27 cellular contexts compared by ENCODE assay signal in the genomic region with DNA sequence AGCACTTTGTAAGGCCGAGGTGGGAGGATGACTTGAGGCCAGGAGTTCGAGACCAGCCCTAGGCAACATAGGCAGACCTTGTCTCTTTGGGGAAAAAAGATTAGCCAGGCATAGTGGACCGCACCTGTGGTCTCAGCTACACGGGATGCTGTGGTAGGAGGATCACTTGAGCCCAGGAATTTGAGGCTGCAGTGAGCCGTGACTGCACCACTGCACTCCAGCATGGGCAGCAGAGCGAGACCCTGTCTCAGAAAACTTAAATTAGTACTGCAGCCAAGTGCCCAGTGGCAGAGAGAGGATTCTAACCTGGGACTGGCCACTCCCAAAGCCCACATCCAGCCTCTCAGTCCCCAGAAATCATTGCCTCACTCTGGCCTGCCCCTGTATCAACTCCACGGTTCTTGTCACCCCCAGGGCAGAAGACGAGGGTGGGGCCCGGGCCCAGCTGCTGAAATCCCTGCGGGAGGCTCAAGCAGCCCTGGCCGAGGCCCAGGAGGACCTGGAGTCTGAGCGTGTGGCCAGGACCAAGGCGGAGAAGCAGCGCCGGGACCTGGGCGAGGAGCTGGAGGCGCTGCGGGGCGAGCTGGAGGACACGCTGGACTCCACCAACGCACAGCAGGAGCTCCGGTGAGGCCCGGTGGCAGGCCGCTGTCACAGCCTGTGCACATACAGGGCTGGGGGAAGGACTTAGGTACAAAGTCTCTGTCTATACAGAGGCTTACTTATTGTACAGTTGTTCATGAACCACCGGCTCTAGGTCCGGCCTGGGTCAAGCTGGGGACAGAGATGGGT. TPM values are rescaled to one million over a fixed set of nuclear protein-coding genes. Genes with fewer than 3 reads are reported as not detected.
A peak's percentile ranks its signal among the peaks of the same experiment; 100 is the strongest.
DNase-seq lines count a peak whose midpoint lies in the region; ATAC-seq, FAIRE-seq and TF ChIP-seq lines count a peak whose summit lies in the region.
"Had no signal": no experiment of that assay in that cellular context is flagged by ENCODE, and none has a peak within 500 bp of the region (broad histone marks: within the 10 kb centered on the region; RNA-seq: fewer than 3 reads in every experiment).

No MANE protein-coding gene starts in this region.

- peak; percentile 23 for FAIRE-seq in bronchial epithelial cell (lab: Jason Lieb, UNC)
- no peak for FAIRE-seq in frontal cortex (lab: Jason Lieb, UNC)
- FAIRE-seq: D721Med, GM18507 had no signal

- H3K4me2 ChIP-seq in BLaER1: peak overlapping the region; percentile 77
- H3K4me2 ChIP-seq in H9 (ENCODE audit: insufficient read depth, insufficient read length, low read length): no peak overlapping the region
- no peak overlapping the region for H3K4me2 ChIP-seq in neuronal stem cell (ENCODE audit: insufficient read depth, low read length, poor library complexity, severe bottlenecking)
- no peak overlapping the region for H3K4me2 ChIP-seq in PC-3 (ENCODE audit: low read length)
- H3K4me2 ChIP-seq: GM23338, KMS-11 had no signal

- H3K9me3 ChIP-seq in BLaER1 (no peaks in the 10 kb centered on the region), H9 (ENCODE audit: control insufficient read depth, low read depth, low read length) (no peaks in the 10 kb centered on the region), neuronal stem cell (replicated peaks in 1 of 2; ENCODE audit: control insufficient read depth in 2 of 2, insufficient read depth in 1 of 2, low read depth in 1 of 2, low read length in 2 of 2) (peaks cover 0 to 2% of the 10 kb centered on the region in 2 donors), PC-3 (ENCODE audit: low read length) (no peaks in the 10 kb centered on the region)
- H3K9me3 ChIP-seq: BE2C had no signal

- H3K27ac ChIP-seq in BLaER1: no peak overlapping the region
- no peak overlapping the region for H3K27ac ChIP-seq in H9 (ENCODE audit: insufficient read length, low read depth, low read length)
- H3K27ac ChIP-seq in neuronal stem cell (replicated peaks; ENCODE audit: low read length): no peak overlapping the region
- H3K27ac ChIP-seq in PC-3 (ENCODE audit: low read length): no peak overlapping the region
- H3K27ac ChIP-seq: HL-60, KMS-11, SK-N-MC had no signal

- no peaks in the 10 kb centered on the region for H3K9me3 Mint-ChIP-seq in H9

- no peak overlapping the region for H3K9ac ChIP-seq in BLaER1
- H3K9ac ChIP-seq in H9 (ENCODE audit: extremely low read depth, insufficient read length, low read length): no peak overlapping the region
- peak overlapping the region; percentile 60 for H3K9ac ChIP-seq in neuronal stem cell (ENCODE audit: low read depth, low read length, poor library complexity)
- H3K9ac ChIP-seq in PC-3 (ENCODE audit: low read length): no peak overlapping the region
- H3K9ac ChIP-seq: KMS-11 had no signal

- H3K4me1 Mint-ChIP-seq in H9: no peaks in the 10 kb centered on the region
- H3K4me1 Mint-ChIP-seq: CD4-positive, CD25-positive, alpha-beta regulatory T cell; GM23338 had no signal

- H2BK12ac ChIP-seq in H9 (ENCODE audit: insufficient read length, low read depth, low read length): no peak overlapping the region
- peak overlapping the region; percentile 66 for H2BK12ac ChIP-seq in neuronal stem cell (ENCODE audit: low read length)

- H4K91ac ChIP-seq in H9 (ENCODE audit: insufficient read length, low read depth, low read length) (no peak overlapping the region), neuronal stem cell (ENCODE audit: low read depth, low read length, poor library complexity) (no peak overlapping the region)

- no peak overlapping the region for H3T11ph ChIP-seq in H9 (ENCODE audit: low read length)

- no peaks in the 10 kb centered on the region for H3K27me3 Mint-ChIP-seq in H9 (ENCODE audit: low read depth)

- H3K23me2 ChIP-seq in H9 (ENCODE audit: insufficient read length, low read depth, low read length, poor library complexity, severe bottlenecking): no peaks in the 10 kb centered on the region

- POLR2A ChIA-PET in PC-3 (lab: Charles Lee; ENCODE audit: unreplicated experiment): no interaction called here

- CTCF ChIA-PET in PC-3 (lab: Charles Lee): no interaction called here

- H3K9me2 ChIP-seq in PC-3 (replicated peaks; ENCODE audit: low read length): no peaks in the 10 kb centered on the region

- no peak overlapping the region for H3K23ac ChIP-seq in H9 (ENCODE audit: insufficient read length, low read depth, low read length)
- peak overlapping the region; percentile 65 for H3K23ac ChIP-seq in neuronal stem cell (ENCODE audit: low read depth, low read length, poor library complexity)

- H3K18ac ChIP-seq in H9 (ENCODE audit: insufficient read length, low read depth, low read length) (no peak overlapping the region), neuronal stem cell (ENCODE audit: low read length) (peak overlapping the region; percentile 48)

- intact Hi-C loops in PC-3 (cut with micrococcal nuclease): no loop called here

- H3K79me1 ChIP-seq in H9 (ENCODE audit: insufficient read depth, low read depth, low read length, poor library complexity, severe bottlenecking) (no peaks in the 10 kb centered on the region), neuronal stem cell (ENCODE audit: low read depth, low read length) (no peaks in the 10 kb centered on the region)

- H4K20me1 ChIP-seq in BLaER1 (no peaks in the 10 kb centered on the region), H9 (ENCODE audit: control insufficient read depth, insufficient read depth, insufficient read length) (no peaks in the 10 kb centered on the region), PC-3 (ENCODE audit: low read length) (no peaks in the 10 kb centered on the region)

- H3K27me3 ChIP-seq in BLaER1 (no peaks in the 10 kb centered on the region), H9 (ENCODE audit: insufficient read depth, low read length) (no peaks in the 10 kb centered on the region), bronchial epithelial cell (ENCODE audit: control insufficient read depth, insufficient read depth, low read length) (no peaks in the 10 kb centered on the region), neuronal stem cell (ENCODE audit: control insufficient read depth in 3 of 3, insufficient read depth in 3 of 3, low read depth in 1 of 3, low read length in 3 of 3) (peaks cover 0 to 20% (median 0%) of the 10 kb centered on the region in 3 experiments), PC-3 (ENCODE audit: low read length) (no peaks in the 10 kb centered on the region)
- H3K27me3 ChIP-seq: BE2C had no signal

- ATAC-seq in HG03097 (IDR thresholded peaks at IDR 0.05; ENCODE audit: low FRiP score, unreplicated experiment): no peak
- ATAC-seq in PC-3: no peak
- ATAC-seq: GM23338, HCT116, Panc1 had no signal

- H3F3A ChIP-seq in PC-3 (ENCODE audit: low read length, unreplicated experiment): no peaks in the 10 kb centered on the region

- no peak overlapping the region for H4K5ac ChIP-seq in H9 (ENCODE audit: insufficient read length, low read depth, low read length)

- BruUV-seq in PC-3 (replicated peaks; lab: Mats Ljungman, UMichigan): no TSS peak

- no CpG with 5 or more reads among the region's 26 CpGs for WGBS in H9 (ENCODE audit: extremely low coverage, insufficient read length, low lambda C conversion rate)
- no CpG with 5 or more reads among the region's 26 CpGs for WGBS in neuronal stem cell (ENCODE audit: extremely low coverage in 2 of 2, insufficient read length in 2 of 2, insufficient replicate concordance in 1 of 2), 2 donors

- no peak for TF ChIP-seq CTCF in H9 (conservative IDR thresholded peaks at IDR 0.05)
- no peak for TF ChIP-seq CTCF in bronchial epithelial cell (IDR thresholded peaks at IDR 0.05; ENCODE audit: insufficient read depth, low read length, severe bottlenecking)
- no peak for TF ChIP-seq CTCF in PC-3 (conservative IDR thresholded peaks at IDR 0.05; ENCODE audit: low read depth, low read length)

- peaks cover 31% of the 10 kb centered on the region for H3K4me1 ChIP-seq in BLaER1
- H3K4me1 ChIP-seq in H9 (ENCODE audit: insufficient read depth, low read length): no peaks in the 10 kb centered on the region
- H3K4me1 ChIP-seq in neuronal stem cell (ENCODE audit: control insufficient read depth in 2 of 2, insufficient read depth in 1 of 2, low read depth in 1 of 2, low read length in 2 of 2): no peaks in the 10 kb centered on the region
- H3K4me1 ChIP-seq in PC-3 (ENCODE audit: insufficient read depth, low read length): no peaks in the 10 kb centered on the region
- H3K4me1 ChIP-seq: BE2C had no signal

- H3K27ac Mint-ChIP-seq in H9: peak overlapping the region in 2 of 3 experiments; percentile 27 to 34; a peak in 1 of 7 replicates
- H3K27ac Mint-ChIP-seq: CD4-positive, CD25-positive, alpha-beta regulatory T cell; GM23338 had no signal

- no peak overlapping the region for H3K56ac ChIP-seq in H9 (ENCODE audit: insufficient read length, low read depth, low read length)

- H3K36me3 ChIP-seq in BLaER1: no peaks in the 10 kb centered on the region
- H3K36me3 ChIP-seq in bronchial epithelial cell (ENCODE audit: control insufficient read depth, insufficient read depth, low read length): no peaks in the 10 kb centered on the region
- no peaks in the 10 kb centered on the region for H3K36me3 ChIP-seq in neuronal stem cell (replicated peaks in 1 of 2; ENCODE audit: control insufficient read depth in 2 of 2, insufficient read depth in 2 of 2, low read length in 2 of 2)
- H3K36me3 ChIP-seq in PC-3 (ENCODE audit: low read depth, low read length): peaks cover 3% of the 10 kb centered on the region; the same call in 1 of the 2 replicates
- H3K36me3 ChIP-seq: BE2C had no signal

- H2BK20ac ChIP-seq in H9 (ENCODE audit: low read depth, low read length, poor library complexity, severe bottlenecking): no peak overlapping the region

- H2BK15ac ChIP-seq in H9 (ENCODE audit: low read depth, low read length): no peak overlapping the region
- no peak overlapping the region for H2BK15ac ChIP-seq in neuronal stem cell (ENCODE audit: low read length)

- H2AK5ac ChIP-seq in H9 (ENCODE audit: insufficient read length, low read length) (no peak overlapping the region), neuronal stem cell (ENCODE audit: low read depth, low read length) (peak overlapping the region; percentile 56)

- H2BK5ac ChIP-seq in H9 (ENCODE audit: insufficient read length, low read length) (no peak overlapping the region), neuronal stem cell (ENCODE audit: low read length) (no peak overlapping the region)

- H3K4me3 ChIP-seq in BLaER1: no peak overlapping the region
- no peak overlapping the region for H3K4me3 ChIP-seq in bronchial epithelial cell (ENCODE audit: low read depth, low read length)
- no peak overlapping the region for H3K4me3 ChIP-seq in neuronal stem cell (ENCODE audit: low read length in 2 of 2)
- H3K4me3 ChIP-seq in PC-3 (ENCODE audit: low read length): no peak overlapping the region
- H3K4me3 ChIP-seq: GM23338, SK-N-MC had no signal

- DNase-seq in H9 (no peak), bronchial epithelial cell (ENCODE audit: low read depth) (no peak), neuronal stem cell (ENCODE audit: low spot score) (no peak), frontal cortex (ENCODE audit: low spot score in 2 of 2) (no peak), mucosa of gallbladder (ENCODE audit: low spot score) (no peak), PC-3 (no peak)
- DNase-seq: 8988T; ACHN; BE2C; CD4-positive, CD25-positive, alpha-beta regulatory T cell; MM.1S; NCI-H1417; NCI-H1694; NCI-H2081; NCI-H2227 treated with DMSO at 0.1 percent for 48 hours; NCI-H69; SIG-M5 had no signal

- H3K4ac ChIP-seq in H9 (ENCODE audit: low read depth, low read length) (no peak overlapping the region), neuronal stem cell (ENCODE audit: low read length) (no peak overlapping the region)

- H2AFZ ChIP-seq in H9 (ENCODE audit: low read length): no peak overlapping the region
- no peak overlapping the region for H2AFZ ChIP-seq in neuronal stem cell (ENCODE audit: low read length)
- H2AFZ ChIP-seq in PC-3 (ENCODE audit: low read length): no peak overlapping the region
- H2AFZ ChIP-seq: GM23338 had no signal

- no peaks in the 10 kb centered on the region for H3K79me2 ChIP-seq in H9 (ENCODE audit: insufficient read depth, low read length)
- no peaks in the 10 kb centered on the region for H3K79me2 ChIP-seq in PC-3 (ENCODE audit: low read length)

- H4K8ac ChIP-seq in H9 (replicated peaks; ENCODE audit: insufficient read length, low read depth, low read length) (no peak overlapping the region), neuronal stem cell (ENCODE audit: low read depth, low read length) (no peak overlapping the region)

- H3K4me3 Mint-ChIP-seq in H9: no peak overlapping the region
- H3K4me3 Mint-ChIP-seq: CD4-positive, CD25-positive, alpha-beta regulatory T cell; GM23338 had no signal

- H2BK120ac ChIP-seq in H9 (ENCODE audit: low read depth, low read length, poor library complexity, severe bottlenecking): no peak overlapping the region
- no peak overlapping the region for H2BK120ac ChIP-seq in neuronal stem cell (ENCODE audit: low read depth, low read length)

- H3K14ac ChIP-seq in H9 (ENCODE audit: insufficient read depth, low read length): no peak overlapping the region
- peak overlapping the region; percentile 56 for H3K14ac ChIP-seq in neuronal stem cell (ENCODE audit: low read length)

- H3K36me3 Mint-ChIP-seq in H9 (ENCODE audit: insufficient read depth in 1 of 3, low read depth in 3 of 3): peaks cover 11 to 32% (median 29%) of the 10 kb centered on the region in 3 experiments; a peak in 6 of 7 replicates
- H3K36me3 Mint-ChIP-seq: CD4-positive, CD25-positive, alpha-beta regulatory T cell had no signal

RNA-seq across cellular contexts. Expression of a gene that starts 53.4 kb away (rescaled TPM):
- total RNA-seq in H9 (2021) (15.2 and 17.3 TPM in 2 replicates), bronchial epithelial cell (0.13 TPM in 1 of 2 replicates, not detected in the other), frontal cortex (1.2 TPM), mucosa of gallbladder (8.6 TPM), PC-3 (2014; rRNA removed) (3.1 and 3.6 TPM in 2 replicates)
- 6.8 TPM for polyA plus RNA-seq in neuronal stem cell (2013, experiment 1 of 2)
- polyA plus RNA-seq in neuronal stem cell (2013, experiment 2 of 2): 6.9 TPM
- polyA plus RNA-seq: CD4-positive, CD25-positive, alpha-beta regulatory T cell had no signal
